In the genomic region with DNA sequence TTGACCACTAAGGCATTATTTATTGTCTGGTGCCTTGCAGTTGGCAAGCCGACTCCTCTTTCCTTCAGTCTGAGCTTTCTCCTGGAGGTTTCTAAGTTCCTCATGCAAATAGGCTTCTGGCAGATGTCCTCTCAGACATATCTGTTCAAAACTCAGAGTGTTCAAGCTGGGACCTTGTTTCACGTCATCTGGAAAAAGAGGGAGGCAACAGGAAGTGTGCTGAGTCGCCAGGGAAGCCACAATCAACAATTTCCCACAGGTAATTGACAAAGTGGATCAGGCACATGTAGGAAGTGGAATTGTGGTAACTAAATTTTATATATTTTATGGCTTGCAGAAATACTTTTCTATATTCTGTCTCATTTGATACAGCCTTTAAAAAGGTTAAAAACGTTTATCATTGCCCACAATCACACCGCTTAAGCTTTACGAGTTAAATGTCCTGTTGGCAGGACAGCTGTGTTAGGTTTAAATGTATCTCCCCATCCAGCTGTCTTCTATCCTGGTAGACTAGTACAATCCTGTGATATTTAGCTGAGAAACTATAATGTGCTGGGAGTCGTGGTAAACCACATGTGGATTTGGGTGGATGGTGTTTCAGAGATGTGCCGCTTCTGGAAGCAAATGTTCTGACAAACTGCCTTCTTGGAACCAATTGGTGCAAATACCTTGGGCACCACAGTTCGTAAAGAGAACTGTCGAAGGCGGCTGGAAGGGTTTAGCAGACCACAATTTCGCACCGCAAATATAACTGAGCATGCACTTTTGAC, we compare ENCODE assay signal across 27 cellular contexts. TPM values are rescaled to one million over a fixed set of nuclear protein-coding genes. Genes with fewer than 3 reads are reported as not detected.
DNase-seq lines count a peak whose midpoint lies in the region; ATAC-seq and TF ChIP-seq lines count a peak whose summit lies in the region.
"Had no signal": no experiment of that assay in that cellular context is flagged by ENCODE, and none has a peak within 500 bp of the region (broad histone marks: within the 10 kb centered on the region; RNA-seq: fewer than 3 reads in every experiment).

No MANE protein-coding gene starts in this region.

- no peak for TF ChIP-seq EP300 in ovary (IDR thresholded peaks at IDR 0.05)

- H3K27me3 Mint-ChIP-seq in osteocyte (ENCODE audit: unreplicated experiment), result no peaks in the 10 kb centered on the region
- H3K27me3 Mint-ChIP-seq: activated T-helper 17 cell treated with anti-CD3 and anti-CD28 coated beads, Interleukin-2, amount 50 U/mL, for 72 hours; CD4-positive, CD25-positive, alpha-beta regulatory T cell; progenitor cell of endocrine pancreas had no signal

- no peaks in the 10 kb centered on the region for H3K9me2 ChIP-seq in MM.1S (replicated peaks; ENCODE audit: insufficient read depth, low read length)

- H3K4me3 ChIP-seq in MM.1S (ENCODE audit: low read length), result no peak overlapping the region
- no peak overlapping the region for H3K4me3 ChIP-seq in astrocyte of the spinal cord (ENCODE audit: low read depth, low read length)
- H3K4me3 ChIP-seq in ovary, result no peak overlapping the region
- H3K4me3 ChIP-seq in colonic mucosa, result no peak overlapping the region
- H3K4me3 ChIP-seq: heart right ventricle, lung, neural progenitor cell, sigmoid colon had no signal

- 79 to 82% (median 82%) methylated on average over 13 of the region's 13 CpGs for WGBS in ovary, 3 donors

- peaks cover 14% of the 10 kb centered on the region for H3F3A ChIP-seq in MM.1S (ENCODE audit: insufficient read depth, low read length)

- H3K9me3 ChIP-seq in MM.1S (replicated peaks; ENCODE audit: insufficient read depth, low read length) (no peaks in the 10 kb centered on the region), ovary (no peaks in the 10 kb centered on the region), colonic mucosa (no peaks in the 10 kb centered on the region)
- H3K9me3 ChIP-seq: heart right ventricle, sigmoid colon had no signal

- peak overlapping the region; percentile 38 for H3K27ac Mint-ChIP-seq in osteocyte (ENCODE audit: unreplicated experiment)
- H3K27ac Mint-ChIP-seq: neural progenitor cell, progenitor cell of endocrine pancreas had no signal

- peak overlapping the region; percentile 46 for H3K4me2 ChIP-seq in MM.1S (ENCODE audit: low read depth, low read length)
- H3K4me2 ChIP-seq: neural progenitor cell had no signal

- peak overlapping the region; percentile 29; the same call in 1 of the 2 replicates for H2AFZ ChIP-seq in MM.1S (ENCODE audit: low read length)
- H2AFZ ChIP-seq: neural progenitor cell had no signal

- H3K36me3 ChIP-seq in MM.1S (replicated peaks; ENCODE audit: insufficient read depth, low read length), result 0 out of 2 replicates have a peak, but pooled peaks cover 7% of the 10 kb centered on the region
- no peaks in the 10 kb centered on the region for H3K36me3 ChIP-seq in ovary
- H3K36me3 ChIP-seq in colonic mucosa, result no peaks in the 10 kb centered on the region
- H3K36me3 ChIP-seq: neural progenitor cell, sigmoid colon had no signal

- intact Hi-C loops in ovary (cut with DNase I), result no loop called here
- intact Hi-C loops in colonic mucosa (cut with DNase I), result no loop called here

- H3K79me2 ChIP-seq in MM.1S (ENCODE audit: low read length), result no peaks in the 10 kb centered on the region

- H3K9me3 Mint-ChIP-seq in osteocyte (ENCODE audit: unreplicated experiment), result no peaks in the 10 kb centered on the region
- H3K9me3 Mint-ChIP-seq: activated T-helper 17 cell treated with anti-CD3 and anti-CD28 coated beads, Interleukin-2, amount 50 U/mL, for 72 hours; CD4-positive, CD25-positive, alpha-beta regulatory T cell; neural progenitor cell had no signal

- TF ChIP-seq CTCF in MM.1S (IDR thresholded peaks at IDR 0.05; ENCODE audit: low read length), result no peak
- TF ChIP-seq CTCF in astrocyte of the spinal cord (IDR thresholded peaks at IDR 0.05; ENCODE audit: low read depth, low read length), result no peak
- TF ChIP-seq CTCF in osteocyte (IDR thresholded peaks at IDR 0.05), result no peak
- no peak for TF ChIP-seq CTCF in ovary (IDR thresholded peaks at IDR 0.05)
- TF ChIP-seq CTCF in colonic mucosa (IDR thresholded peaks at IDR 0.05), result no peak

- H3K9ac ChIP-seq in MM.1S (ENCODE audit: low read length) (no peak overlapping the region), colonic mucosa (ENCODE audit: low read depth in 2 of 2, low read length in 2 of 2) (no peak overlapping the region)
- H3K9ac ChIP-seq: neural progenitor cell had no signal

- in situ Hi-C loops in astrocyte of the spinal cord (cut with HindIII; ENCODE audit: low sequenced_read_pairs), result loop anchor here (25.0 kb wide), 1 partner anchor 331 kb away; no protein-coding TSS in a partner anchor

- H3K27ac ChIP-seq in MM.1S (ENCODE audit: low read length), result peak overlapping the region; percentile 37; the same call in 1 of the 2 replicates
- H3K27ac ChIP-seq in ovary, result no peak overlapping the region
- H3K27ac ChIP-seq in colonic mucosa, result no peak overlapping the region
- H3K27ac ChIP-seq: heart right ventricle, HL-60, neural progenitor cell, sigmoid colon had no signal

- H3K4me1 ChIP-seq in MM.1S (ENCODE audit: low read length) (peaks cover 15% of the 10 kb centered on the region), ovary (ENCODE audit: insufficient read depth) (no peaks in the 10 kb centered on the region), colonic mucosa (no peaks in the 10 kb centered on the region)
- H3K4me1 ChIP-seq: neural progenitor cell had no signal

- peaks cover 47% of the 10 kb centered on the region for H3K4me1 Mint-ChIP-seq in osteocyte (ENCODE audit: unreplicated experiment)

- DNase-seq in GDM1 (lab: John Stamatoyannopoulos, UW) (peak; percentile 16), MM.1S (no peak), astrocyte of the spinal cord (ENCODE audit: low read depth, low spot score) (peak; percentile 16), osteocyte (ENCODE audit: extremely low spot score, unreplicated experiment) (no peak), ovary (no peak), colonic mucosa (no peak)
- DNase-seq: activated CD4-positive, alpha-beta T cell treated with anti-CD3 and anti-CD28 coated beads, Interleukin-2, amount 50 U/mL, for 48 hours; activated CD8-positive, alpha-beta memory T cell treated with anti-CD3 and anti-CD28 coated beads, Interleukin-2, amount 50 U/mL, for 4 hours; activated naive CD4-positive, alpha-beta T cell treated with anti-CD3 and anti-CD28 coated beads, Interleukin-2, amount 50 U/mL, for 16 hours; amniotic stem cell; CD4-positive, CD25-positive, alpha-beta regulatory T cell; effector memory CD4-positive, alpha-beta T cell; foreskin melanocyte; heart right ventricle; NCI-H446 treated with DMSO at 0.1 percent for 48 hours; SHP77; sigmoid colon; stimulated activated CD4-positive, alpha-beta T cell treated with anti-CD3 and anti-CD28 coated beads, Interleukin-15, amount 100 ng/mL, for 24 hours; stimulated activated naive CD4-positive, alpha-beta T cell treated with Interleukin-2 at 50 U/mL for 16 hours; SW 1271 had no signal

- no peak for ATAC-seq in GM18519 (IDR thresholded peaks at IDR 0.05; ENCODE audit: low FRiP score, unreplicated experiment)
- ATAC-seq: esophagus mucosa, heart right ventricle had no signal

- no peak for TF ChIP-seq POLR2A in ovary (IDR thresholded peaks at IDR 0.05)

- no peaks in the 10 kb centered on the region for H4K20me1 ChIP-seq in MM.1S (ENCODE audit: insufficient read depth, low read length)

- no peak overlapping the region for H3K4me3 Mint-ChIP-seq in osteocyte (ENCODE audit: unreplicated experiment)
- H3K4me3 Mint-ChIP-seq: neural progenitor cell had no signal

- H3K27me3 ChIP-seq in MM.1S (replicated peaks; ENCODE audit: insufficient read depth, low read length) (no peaks in the 10 kb centered on the region), ovary (no peaks in the 10 kb centered on the region), colonic mucosa (no peaks in the 10 kb centered on the region)
- H3K27me3 ChIP-seq: heart right ventricle, neural progenitor cell, sigmoid colon had no signal

- H3K36me3 Mint-ChIP-seq in osteocyte (ENCODE audit: unreplicated experiment), result no peaks in the 10 kb centered on the region
- H3K36me3 Mint-ChIP-seq: CD4-positive, CD25-positive, alpha-beta regulatory T cell; neural progenitor cell had no signal

RNA-seq across cellular contexts. Expression of a gene that starts 14.8 kb away (rescaled TPM):
- total RNA-seq in osteocyte (0.52 and 0.54 TPM in 2 replicates), ovary (10 to 100 TPM in 1 of 7 donors, 1 to 10 TPM in 3, under 1 TPM in 2, not detected in 1; 0.63 to 17.2 (median 2.0) TPM), colonic mucosa (1 to 10 TPM; 4.1 to 9.6 TPM)
- polyA plus RNA-seq in ovary, result 10 to 100 TPM in 1 of 2 donors, 1 to 10 TPM in 1; 6.6 to 34.1 TPM

RNA-seq across cellular contexts. Expression of a gene that starts 41.0 kb away (rescaled TPM):
- total RNA-seq in osteocyte (15.5 and 17.6 TPM in 2 replicates), ovary (1 to 10 TPM in 5 of 7 donors, under 1 TPM in 2; 0.48 to 3.1 (median 1.1) TPM), colonic mucosa (10 to 100 TPM; 19.9 to 55.3 TPM)
- 1 to 10 TPM in 1 of 2 donors, under 1 TPM in 1; 0.84 to 1.7 TPM for polyA plus RNA-seq in ovary

Comparison
In these comparisons a context has a peak if more than half of its experiments do, and no peak if none do; other contexts are left out.
1. DNase-seq: peak in GDM1 (single experiment) and astrocyte of the spinal cord (single experiment); none in MM.1S (single experiment), osteocyte (single experiment), ovary (0 of 5) and colonic mucosa (single experiment).